28 cellular contexts compared by ENCODE assay signal in genomic region chr5:58469895-58470294, GRCh38. TPM values are rescaled to one million over a fixed set of nuclear protein-coding genes. Genes with fewer than 3 reads are reported as not detected.
"Had no signal": no experiment of that assay in that cellular context is flagged by ENCODE, and none has a peak within 500 bp of the region (broad histone marks: within the 10 kb centered on the region; RNA-seq: fewer than 3 reads in every experiment).

No MANE protein-coding gene starts in this region.

- H3K4me3 ChIP-seq: ascending aorta, left ventricle myocardium inferior, pancreas, thoracic aorta, vagina had no signal

- H3K9me3 ChIP-seq: ascending aorta, left ventricle myocardium inferior, neutrophil, pancreas, thoracic aorta, vagina had no signal

- H3K4me1 ChIP-seq: ascending aorta, left ventricle myocardium inferior, pancreas, vagina had no signal

- H3K27me3 ChIP-seq: ascending aorta, brain microvascular endothelial cell, neutrophil, pancreas, vagina had no signal

- H3K27ac ChIP-seq: ascending aorta, brain microvascular endothelial cell, left ventricle myocardium inferior, neutrophil, pancreas, thoracic aorta, vagina had no signal

- H3K27me3 Mint-ChIP-seq: type B pancreatic cell had no signal

- H3K9me3 Mint-ChIP-seq: activated naive CD4-positive, alpha-beta T cell treated with anti-CD3 and anti-CD28 coated beads, Interleukin-2, amount 50 U/mL, for 72 hours; activated T-helper 17 cell treated with anti-CD3 and anti-CD28 coated beads, Interleukin-2, amount 50 U/mL, for 72 hours; natural killer cell treated with Interleukin-12 subunit alpha and Interleukin-12 subunit beta and Interleukin-15 and Interleukin-18, amount 100 ng/mL, for 72 hours; type B pancreatic cell had no signal

- H3K36me3 Mint-ChIP-seq: activated naive CD4-positive, alpha-beta T cell treated with anti-CD3 and anti-CD28 coated beads, Interleukin-2, amount 50 U/mL, for 72 hours; mesothelial cell of epicardium; natural killer cell treated with Interleukin-12 subunit alpha and Interleukin-12 subunit beta and Interleukin-15 and Interleukin-18, amount 100 ng/mL, for 72 hours; type B pancreatic cell had no signal

- ATAC-seq: activated naive CD4-positive, alpha-beta T cell treated with anti-CD3 and anti-CD28 coated beads, Interleukin-2, amount 50 U/mL, for 72 hours; activated T-helper 17 cell treated with anti-CD3 and anti-CD28 coated beads, Interleukin-2, amount 50 U/mL, for 72 hours; natural killer cell treated with Interleukin-12 subunit alpha and Interleukin-12 subunit beta and Interleukin-15 and Interleukin-18, amount 100 ng/mL, for 72 hours; pancreas; right cardiac atrium had no signal

- H3K4me3 Mint-ChIP-seq: activated T-cell treated with anti-CD3 and anti-CD28 coated beads, Interleukin-2, amount 50 U/mL, for 24 hours; activated T-helper 17 cell treated with anti-CD3 and anti-CD28 coated beads, Interleukin-2, amount 50 U/mL, for 72 hours; mesothelial cell of epicardium; natural killer cell treated with Interleukin-12 subunit alpha and Interleukin-12 subunit beta and Interleukin-15 and Interleukin-18, amount 100 ng/mL, for 72 hours; type B pancreatic cell had no signal

- H3K36me3 ChIP-seq: ascending aorta, brain microvascular endothelial cell, left ventricle myocardium inferior, neutrophil, pancreas, thoracic aorta, vagina had no signal

- DNase-seq: activated CD4-positive, alpha-beta T cell treated with anti-CD3 and anti-CD28 coated beads for 1 hour; activated CD8-positive, alpha-beta memory T cell treated with anti-CD3 and anti-CD28 coated beads for 24 hours; activated CD8-positive, alpha-beta memory T cell treated with anti-CD3 and anti-CD28 coated beads, Interleukin-2, amount 50 U/mL, for 4 hours; activated T-cell treated with anti-CD3 and anti-CD28 coated beads, Interleukin-2, amount 50 U/mL, for 24 hours; brain microvascular endothelial cell; caudate nucleus; dermis blood vessel endothelial cell; effector CD8-positive, alpha-beta T cell; erythroblast; glutamatergic neuron; hippocampal formation; left ventricle myocardium inferior; pancreas; right cardiac atrium; stimulated activated CD4-positive, alpha-beta T cell treated with anti-CD3 and anti-CD28 coated beads, Interleukin-4, amount 100 ng/mL, for 24 hours; stimulated activated naive CD4-positive, alpha-beta T cell treated with Interleukin-2 at 50 U/mL for 16 hours had no signal

- H3K27ac Mint-ChIP-seq: activated naive CD4-positive, alpha-beta T cell treated with anti-CD3 and anti-CD28 coated beads, Interleukin-2, amount 50 U/mL, for 72 hours; activated T-cell treated with anti-CD3 and anti-CD28 coated beads, Interleukin-2, amount 50 U/mL, for 24 hours; activated T-helper 17 cell treated with anti-CD3 and anti-CD28 coated beads, Interleukin-2, amount 50 U/mL, for 72 hours; mesothelial cell of epicardium; natural killer cell treated with Interleukin-12 subunit alpha and Interleukin-12 subunit beta and Interleukin-15 and Interleukin-18, amount 100 ng/mL, for 72 hours; type B pancreatic cell had no signal

RNA-seq across cellular contexts. Expression of gene GAPT, which starts 21.3 kb away (rescaled TPM):
- total RNA-seq: activated naive CD4-positive, alpha-beta T cell treated with anti-CD3 and anti-CD28 coated beads, Interleukin-2, amount 50 U/mL, for 72 hours; activated T-helper 17 cell treated with anti-CD3 and anti-CD28 coated beads, Interleukin-2, amount 50 U/mL, for 72 hours; ascending aorta; dermis blood vessel endothelial cell; frontal cortex; lung microvascular endothelial cell; pulmonary artery endothelial cell; vagina had no signal
